ENCODE assay signal across 8 cellular contexts in the genomic region with DNA sequence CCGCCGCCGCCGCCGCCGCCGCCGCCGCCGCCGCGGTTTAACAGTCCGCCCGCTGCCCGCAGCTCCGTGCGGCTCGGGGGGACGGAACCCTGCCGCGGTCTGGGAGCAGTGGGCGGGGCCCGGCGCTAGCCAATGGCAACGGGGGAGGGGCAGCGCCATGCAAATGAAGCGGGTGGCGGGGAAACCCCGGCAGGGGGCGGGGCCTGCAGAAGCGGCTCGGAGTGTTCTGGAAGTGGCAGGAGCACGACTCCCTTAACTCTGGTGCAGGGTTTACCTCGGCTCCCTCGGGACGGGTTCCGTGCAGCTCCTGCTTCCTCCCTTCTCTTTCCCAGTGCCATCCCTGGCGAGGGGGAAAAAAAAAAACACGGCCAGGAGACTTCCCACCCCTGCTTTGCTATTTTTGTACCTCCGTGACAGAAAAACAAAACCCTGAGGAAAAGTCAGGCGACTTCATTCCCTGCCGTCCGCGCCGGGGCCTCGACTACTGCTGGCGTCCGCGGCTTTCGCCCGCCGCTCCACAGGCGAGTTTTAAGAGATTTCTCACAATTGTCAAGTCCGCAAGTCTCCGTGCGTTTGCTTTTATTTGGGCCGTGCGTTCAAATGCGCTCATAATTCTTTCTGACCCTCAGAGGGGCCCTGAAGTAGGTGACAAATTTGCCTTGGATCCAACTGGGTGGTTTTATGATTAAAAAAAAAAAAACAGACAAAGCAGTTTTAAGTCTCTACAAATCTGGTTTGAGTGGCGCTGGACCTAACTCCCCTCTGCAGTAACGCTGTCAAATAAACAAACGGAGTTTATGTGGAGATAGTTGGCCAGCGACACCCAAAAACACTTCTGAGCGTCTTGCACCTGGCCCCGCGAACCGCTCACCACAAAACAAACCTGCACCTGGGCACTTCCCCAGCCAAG. TPM values are rescaled to one million over a fixed set of nuclear protein-coding genes. Genes with fewer than 3 reads are reported as not detected.
DNase-seq lines count a peak whose midpoint lies in the region; ATAC-seq, FAIRE-seq and TF ChIP-seq lines count a peak whose summit lies in the region.

A gene with protein sequence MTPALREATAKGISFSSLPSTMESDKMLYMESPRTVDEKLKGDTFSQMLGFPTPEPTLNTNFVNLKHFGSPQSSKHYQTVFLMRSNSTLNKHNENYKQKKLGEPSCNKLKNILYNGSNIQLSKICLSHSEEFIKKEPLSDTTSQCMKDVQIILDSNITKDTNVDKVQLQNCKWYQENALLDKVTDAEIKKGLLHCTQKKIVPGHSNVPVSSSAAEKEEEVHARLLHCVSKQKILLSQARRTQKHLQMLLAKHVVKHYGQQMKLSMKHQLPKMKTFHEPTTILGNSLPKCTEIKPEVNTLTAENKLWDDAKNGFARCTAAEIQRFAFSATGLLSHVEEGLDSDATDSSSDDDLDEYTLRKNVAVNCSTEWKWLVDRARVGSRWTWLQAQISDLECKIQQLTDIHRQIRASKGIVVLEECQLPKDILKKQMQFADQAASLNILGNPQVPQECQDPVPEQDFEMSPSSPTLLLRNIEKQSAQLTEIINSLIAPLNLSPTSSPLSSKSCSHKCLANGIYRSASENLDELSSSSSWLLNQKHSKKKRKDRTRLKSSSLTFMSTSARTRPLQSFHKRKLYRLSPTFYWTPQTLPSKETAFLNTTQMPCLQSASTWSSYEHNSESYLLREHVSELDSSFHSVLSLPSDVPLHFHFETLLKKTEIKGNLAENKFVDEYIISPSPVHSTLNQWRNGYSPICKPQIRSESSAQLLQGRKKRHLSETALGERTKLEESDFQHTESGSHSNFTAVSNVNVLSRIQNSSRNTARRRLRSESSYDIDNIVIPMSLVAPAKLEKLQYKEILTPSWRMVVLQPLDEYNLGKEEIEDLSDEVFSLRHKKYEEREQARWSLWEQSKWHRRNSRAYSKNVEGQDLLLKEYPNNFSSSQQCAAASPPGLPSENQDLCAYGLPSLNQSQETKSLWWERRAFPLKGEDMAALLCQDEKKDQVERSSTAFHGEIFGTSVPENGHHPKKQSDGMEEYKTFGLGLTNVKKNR (minus strand): TSS at position 101 of the 910 bp plus-strand sequence. CDS start 16,827 bp downstream, outside the sequence.

- under 1% methylated on average over 52 of the region's 67 CpGs for WGBS in smooth muscle cell (ENCODE audit: low lambda C conversion rate)

- peak within 1 kb of the TSS; percentile 85 for H3K4me2 ChIP-seq in smooth muscle cell

- peak within 1 kb of the TSS; percentile 69 for H2AFZ ChIP-seq in smooth muscle cell (ENCODE audit: low read depth)

- DNase-seq in AG04449 (ENCODE audit: low read depth, low spot score) = peak; percentile 70
- DNase-seq in NCI-H2196 treated with DMSO at 0.1 percent for 48 hours (lab: John Stamatoyannopoulos, UW; ENCODE audit: unreplicated experiment) = peak; percentile 95
- DNase-seq in bronchial epithelial cell (ENCODE audit: low read depth) = peak; percentile 86
- peak; percentile 92 for DNase-seq in iPS-NIHi7 (ENCODE audit: extremely low spot score)
- peak; percentile 96 for DNase-seq in smooth muscle cell (lab: John Stamatoyannopoulos, UW; ENCODE audit: unreplicated experiment)

- CTCF ChIA-PET in AG04449 (lab: Yijun Ruan, JAX) = interaction anchor here (1.0 to 1.1 kb wide), 2 partner anchors 27 kb away, joined by 3 to 4 read pairs; no protein-coding TSS in a partner anchor

- no peaks in the 10 kb centered on the region for H3K9me3 ChIP-seq in smooth muscle cell (replicated peaks; ENCODE audit: low read depth)

- peak; percentile 72 for ATAC-seq in GM18907 (IDR thresholded peaks at IDR 0.05; ENCODE audit: unreplicated experiment)
- ATAC-seq in HG03139 (IDR thresholded peaks at IDR 0.05; ENCODE audit: unreplicated experiment) = peak; percentile 67

- no peaks in the 10 kb centered on the region for H3K27me3 ChIP-seq in bronchial epithelial cell (ENCODE audit: control insufficient read depth, insufficient read depth, low read length)
- H3K27me3 ChIP-seq in smooth muscle cell (ENCODE audit: low read depth) = no peaks in the 10 kb centered on the region

- POLR2A ChIA-PET in AG04449 (lab: Yijun Ruan, JAX) = interaction anchor here (1.0 kb wide), 1 partner anchor 35 kb away, joined by 4 read pairs; no protein-coding TSS in a partner anchor

- H3K79me2 ChIP-seq in smooth muscle cell (ENCODE audit: low read depth) = peaks cover 27% of the 10 kb centered on the region

- peak within 1 kb of the TSS; percentile 94 for H3K27ac ChIP-seq in smooth muscle cell (ENCODE audit: low read depth)

- no peak for FAIRE-seq in bronchial epithelial cell (lab: Jason Lieb, UNC)

- no peaks in the 10 kb centered on the region for H4K20me1 ChIP-seq in smooth muscle cell (ENCODE audit: low read depth)

- H3K36me3 ChIP-seq in bronchial epithelial cell (ENCODE audit: control insufficient read depth, insufficient read depth, low read length) (no peaks in the 10 kb centered on the region), smooth muscle cell (ENCODE audit: low read depth) (no peaks in the 10 kb centered on the region)

- H3K4me3 ChIP-seq in AG04449 (ENCODE audit: low read depth, low read length) (peak within 1 kb of the TSS; percentile 81), WI38 (ENCODE audit: low read depth, low read length) (peak within 1 kb of the TSS; percentile 78), bronchial epithelial cell (ENCODE audit: low read depth, low read length) (peak within 1 kb of the TSS; percentile 97), smooth muscle cell (peak within 1 kb of the TSS; percentile 82)

- H3K9ac ChIP-seq in smooth muscle cell (ENCODE audit: low read depth) = peak within 1 kb of the TSS; percentile 91

- TF ChIP-seq CTCF in AG04449 (IDR thresholded peaks at IDR 0.05; ENCODE audit: insufficient read depth, low read length, missing control alignments) (no peak), WI38 (IDR thresholded peaks at IDR 0.05; ENCODE audit: low read depth, low read length) (no peak), bronchial epithelial cell (IDR thresholded peaks at IDR 0.05; ENCODE audit: insufficient read depth, low read length, severe bottlenecking) (no peak), smooth muscle cell (IDR thresholded peaks at IDR 0.05; ENCODE audit: borderline replicate concordance, insufficient read depth, poor library complexity, severe bottlenecking) (no peak)

- peaks cover 36% of the 10 kb centered on the region for H3K4me1 ChIP-seq in smooth muscle cell (ENCODE audit: low read depth)

- peaks cover 14% of the 10 kb centered on the region for H3F3A ChIP-seq in smooth muscle cell (ENCODE audit: low read depth)

RNA-seq across cellular contexts. Expression of the gene that starts here (rescaled TPM):
- total RNA-seq in bronchial epithelial cell (8.7 and 10.2 TPM in 2 replicates), smooth muscle cell (20.3 and 27.0 TPM in 2 replicates)
- 1.8 and 3.6 TPM in 2 replicates for polyA plus RNA-seq in smooth muscle cell

Comparison
In these comparisons a context has a peak if more than half of its experiments do, and no peak if none do; other contexts are left out.
1. Peak in every context shown above with its lines: DNase-seq, ATAC-seq, H3K4me3 ChIP-seq and H3K27ac ChIP-seq.